8 cellular contexts compared by ENCODE assay signal in genomic region chr19:42450314-42450934, GRCh38. TPM values are rescaled to one million over a fixed set of nuclear protein-coding genes. Genes with fewer than 3 reads are reported as not detected.
A peak's percentile ranks its signal among the peaks of the same experiment; 100 is the strongest.
DNase-seq lines count a peak whose midpoint lies in the region; ATAC-seq, FAIRE-seq and TF ChIP-seq lines count a peak whose summit lies in the region.

No MANE protein-coding gene starts in this region.

- whole genome bisulfite sequencing in HepG2 (ENCODE audit: low lambda C conversion rate): 4% methylated on average over 3 of the region's 3 CpGs

- peak; percentile 62 to 92; a peak in 3 of 4 replicates for TF ChIP-seq EP300 in HepG2 (IDR thresholded peaks at IDR 0.05; ENCODE audit: low read depth in 2 of 2, low read length in 2 of 2)
- peak; percentile 93 for TF ChIP-seq EP300 in HepG2 (CRISPR knock-in tag; IDR thresholded peaks at IDR 0.05; ENCODE audit: borderline replicate concordance)

- no peaks in the 10 kb centered on the region for H3K27me3 Mint-ChIP-seq in activated CD4-positive, alpha-beta T cell treated with anti-CD3 and anti-CD28 coated beads for 36 hours

- H3K4me2 ChIP-seq in HepG2 (ENCODE audit: low read depth, low read length): peak overlapping the region; percentile 57

- peak in 1 of 2 experiments; percentile 38; a peak in 1 of 4 replicates for TF ChIP-seq POLR2A in HepG2 (IDR thresholded peaks at IDR 0.05; ENCODE audit: insufficient read depth in 1 of 2, low read depth in 2 of 2, low read length in 2 of 2)

- no peaks in the 10 kb centered on the region for H3K9me3 ChIP-seq in HepG2 (ENCODE audit: low read length)

- in situ Hi-C loops in HepG2 (cut with HindIII; ENCODE audit: extremely low pct_ligation_motif_present, low pct_unique_long_range_greater_than_20kb): loop anchor here (5.0 kb wide), 1 partner anchor 77 kb away; the partner anchor contains the start of gene CEACAM1

- peak; percentile 75 for DNase-seq in NK-92 treated with Interleukin-12 subunit alpha and Interleukin-12 subunit beta, amount 100 ng/mL, for 24 hours (lab: John Stamatoyannopoulos, UW)
- no peak for DNase-seq in NK-92 (lab: John Stamatoyannopoulos, UW; ENCODE audit: unreplicated experiment)
- peak; percentile 67 for DNase-seq in NCI-H345 treated with DMSO at 0.1 percent for 48 hours (lab: John Stamatoyannopoulos, UW; ENCODE audit: unreplicated experiment)
- DNase-seq in activated CD4-positive, alpha-beta T cell treated with anti-CD3 and anti-CD28 coated beads for 36 hours: peak; percentile 87
- peak; percentile 98 for DNase-seq in HepG2 (ENCODE audit: low spot score)
- peak; percentile 55 to 57 for DNase-seq in stimulated activated CD4-positive, alpha-beta T cell treated with anti-CD3 and anti-CD28 coated beads, Interleukin-4, amount 100 ng/mL, for 48 hours (ENCODE audit: low read depth in 2 of 2)

- H3K27me3 ChIP-seq in HepG2 (ENCODE audit: control insufficient read depth in 1 of 2, insufficient read depth in 2 of 2, low read length in 2 of 2): no peaks in the 10 kb centered on the region

- H3K4me1 ChIP-seq in HepG2 (ENCODE audit: insufficient read depth, low read length): peaks cover 79% of the 10 kb centered on the region

- intact Hi-C loops in activated CD4-positive, alpha-beta T cell treated with anti-CD3 and anti-CD28 coated beads for 36 hours (cut with DNase I, micrococcal nuclease): loop anchor here (1.0 kb wide), 2 partner anchors 79 to 146 kb away; no protein-coding TSS in a partner anchor
- intact Hi-C loops in HepG2 (cut with micrococcal nuclease; ENCODE audit: unreplicated experiment): loop anchor here (1.0 kb wide), 2 partner anchors 79 to 91 kb away; no protein-coding TSS in a partner anchor

- POLR2A ChIA-PET in activated CD4-positive, alpha-beta T cell treated with anti-CD3 and anti-CD28 coated beads for 36 hours (lab: Charles Lee): interaction anchor here (1.1 kb wide), 1 partner anchor 10 kb away, joined by 3 read pairs; no protein-coding TSS in a partner anchor
- POLR2A ChIA-PET in HepG2 (lab: Yijun Ruan, JAX): interaction anchor here (0.6 to 4.3 kb wide), 10 partner anchors 10 to 103 kb away, joined by 3 to 69 read pairs (median 4); partner anchors contain the start of gene CEACAM1

- H3K4me1 Mint-ChIP-seq in activated CD4-positive, alpha-beta T cell treated with anti-CD3 and anti-CD28 coated beads for 36 hours: peaks cover 4% of the 10 kb centered on the region

- no peak overlapping the region for H3K4me3 Mint-ChIP-seq in activated CD4-positive, alpha-beta T cell treated with anti-CD3 and anti-CD28 coated beads for 36 hours

- ATAC-seq in HG03159 (IDR thresholded peaks at IDR 0.05; ENCODE audit: unreplicated experiment): peak; percentile 95
- peak; percentile 98 for ATAC-seq in activated CD4-positive, alpha-beta T cell treated with anti-CD3 and anti-CD28 coated beads for 36 hours
- peak; percentile 99 for ATAC-seq in HepG2

- peak overlapping the region in 1 of 3 experiments; percentile 25; a peak in 1 of 6 replicates for H3K4me3 ChIP-seq in HepG2 (replicated peaks in 1 of 3; ENCODE audit: insufficient read depth in 1 of 3, low read depth in 2 of 3, low read length in 3 of 3)

- no peaks in the 10 kb centered on the region for H3K9me3 Mint-ChIP-seq in activated CD4-positive, alpha-beta T cell treated with anti-CD3 and anti-CD28 coated beads for 36 hours (ENCODE audit: low read depth)

- no peaks in the 10 kb centered on the region for H3K79me2 ChIP-seq in HepG2 (ENCODE audit: insufficient read depth, low read length)

- FAIRE-seq in colon (lab: Jason Lieb, UNC) (peak; percentile 45), HepG2 (lab: Jason Lieb, UNC) (peak; percentile 98)

- no peak overlapping the region for H2AFZ ChIP-seq in HepG2 (ENCODE audit: low read length)

- no peaks in the 10 kb centered on the region for H3K36me3 ChIP-seq in HepG2 (replicated peaks in 1 of 2; ENCODE audit: control insufficient read depth in 1 of 2, insufficient read depth in 2 of 2, low read length in 2 of 2)

- H3K36me3 Mint-ChIP-seq in activated CD4-positive, alpha-beta T cell treated with anti-CD3 and anti-CD28 coated beads for 36 hours (ENCODE audit: low read depth): no peaks in the 10 kb centered on the region

- CTCF ChIA-PET in activated CD4-positive, alpha-beta T cell treated with anti-CD3 and anti-CD28 coated beads for 36 hours (lab: Charles Lee): interaction anchor here (0.6 to 4.5 kb wide), 34 partner anchors 9 to 1146 kb away, joined by 3 to 107 read pairs (median 5); partner anchors contain the start of genes CEACAM1 and ZNF576
- CTCF ChIA-PET in HepG2 (lab: Yijun Ruan, JAX; ENCODE audit: low intra/inter-chr PET ratio, low total read pairs): interaction anchor here (0.6 to 2.9 kb wide), 8 partner anchors 10 to 147 kb away, joined by 4 to 99 read pairs (median 6); partner anchors contain the start of gene CEACAM1

- peak overlapping the region; percentile 43 for H3K9ac ChIP-seq in HepG2 (ENCODE audit: insufficient read depth, low read depth, low read length)

- peak overlapping the region; percentile 71 for H3K27ac ChIP-seq in HepG2 (ENCODE audit: extremely low read length, insufficient read depth, low read length)

- no peak overlapping the region for H3K27ac Mint-ChIP-seq in activated CD4-positive, alpha-beta T cell treated with anti-CD3 and anti-CD28 coated beads for 36 hours

- TF ChIP-seq CTCF in HepG2 (CRISPR knock-in tag; IDR thresholded peaks at IDR 0.05): peak; percentile 98

- no TSS peak for BruUV-seq in HepG2 (replicated peaks; lab: Mats Ljungman, UMichigan)

- TF ChIP-seq RAD21 in HepG2 (CRISPR knock-in tag; IDR thresholded peaks at IDR 0.05): peak; percentile 97

- H4K20me1 ChIP-seq in HepG2 (ENCODE audit: insufficient read depth, low read length): no peaks in the 10 kb centered on the region

TF ChIP-seq in HepG2, 621 proteins besides CTCF, POLR2A, EP300 and RAD21 (continues in another document):
- no peak for TF ChIP-seq GTF3A (CRISPR knock-in tag; conservative IDR thresholded peaks at IDR 0.05)

RNA-seq across cellular contexts. Expression of gene CXCL17, which starts 7.7 kb away (rescaled TPM):
- not detected for total RNA-seq in activated CD4-positive, alpha-beta T cell treated with anti-CD3 and anti-CD28 coated beads for 36 hours
- not detected in 2 replicates for total RNA-seq in HepG2 (2016; rRNA removed; fragmentation: Illumina TruSeq; extraction: Trizol)
- total RNA-seq in HepG2 (2016; cell fraction: cytosol; rRNA removed; fragmentation: Illumina TruSeq; extraction: Trizol; ENCODE audit: low read depth): not detected in 2 replicates
- not detected in 2 replicates for total RNA-seq in HepG2 (2016; cell fraction: insoluble cytoplasmic fraction; rRNA removed; fragmentation: Illumina TruSeq; extraction: Trizol)
- total RNA-seq in HepG2 (2016; cell fraction: membrane; rRNA removed; fragmentation: Illumina TruSeq; extraction: Trizol): not detected in 2 replicates
- not detected in 2 replicates for total RNA-seq in HepG2 (2016; cell fraction: nucleus; rRNA removed; fragmentation: Illumina TruSeq; extraction: Trizol)
- polyA plus RNA-seq in HepG2 (2011; rRNA removed): 0.10 and 0.12 TPM in 2 replicates
- 0.06 and 0.07 TPM in 2 replicates for polyA plus RNA-seq in HepG2 (2011; cell fraction: cytosol; rRNA removed)
- not detected in 2 replicates for polyA plus RNA-seq in HepG2 (2011; cell fraction: nucleus; rRNA removed)
- 0.23 TPM in 1 of 2 replicates, not detected in the other for polyA plus RNA-seq in HepG2 (2012)
- not detected in 2 replicates for polyA plus RNA-seq in HepG2 (2016; cell fraction: cytosol; fragmentation: Illumina TruSeq; extraction: Trizol; ENCODE audit: low read depth)
- polyA plus RNA-seq in HepG2 (2016; cell fraction: insoluble cytoplasmic fraction; fragmentation: Illumina TruSeq; extraction: Trizol; ENCODE audit: low read depth): not detected in 2 replicates
- polyA plus RNA-seq in HepG2 (2016; cell fraction: membrane; fragmentation: Illumina TruSeq; extraction: Trizol; ENCODE audit: low read depth): not detected in 2 replicates
- not detected in 2 replicates for polyA plus RNA-seq in HepG2 (2016; cell fraction: nucleus; fragmentation: Illumina TruSeq; extraction: Trizol; ENCODE audit: insufficient read depth, low read depth)
- polyA minus RNA-seq in HepG2 (2011; rRNA and poly(A)+ RNA removed; ENCODE audit: low replicate concordance): not detected in 2 replicates
- polyA minus RNA-seq in HepG2 (2011; cell fraction: cytosol; rRNA and poly(A)+ RNA removed): not detected in 2 replicates
- not detected in 2 replicates for polyA minus RNA-seq in HepG2 (2011; cell fraction: nucleus; rRNA and poly(A)+ RNA removed)

RNA-seq across cellular contexts. Expression of gene LIPE, which starts 23.2 kb away (rescaled TPM):
- 10 to 100 TPM; 27.8 to 32.8 TPM for total RNA-seq in activated CD4-positive, alpha-beta T cell treated with anti-CD3 and anti-CD28 coated beads for 36 hours
- total RNA-seq in HepG2 (2016; rRNA removed; fragmentation: Illumina TruSeq; extraction: Trizol): not detected in 2 replicates
- total RNA-seq in HepG2 (2016; cell fraction: cytosol; rRNA removed; fragmentation: Illumina TruSeq; extraction: Trizol; ENCODE audit: low read depth): not detected in 2 replicates
- not detected in 2 replicates for total RNA-seq in HepG2 (2016; cell fraction: insoluble cytoplasmic fraction; rRNA removed; fragmentation: Illumina TruSeq; extraction: Trizol)
- total RNA-seq in HepG2 (2016; cell fraction: membrane; rRNA removed; fragmentation: Illumina TruSeq; extraction: Trizol): not detected in 2 replicates
- total RNA-seq in HepG2 (2016; cell fraction: nucleus; rRNA removed; fragmentation: Illumina TruSeq; extraction: Trizol): not detected in 2 replicates
- polyA plus RNA-seq in HepG2 (2011; rRNA removed): 0.20 TPM in 1 of 2 replicates, not detected in the other
- polyA plus RNA-seq in HepG2 (2011; cell fraction: cytosol; rRNA removed): 0.08 and 0.13 TPM in 2 replicates
- 0.03 TPM in 1 of 2 replicates, not detected in the other for polyA plus RNA-seq in HepG2 (2011; cell fraction: nucleus; rRNA removed)
- polyA plus RNA-seq in HepG2 (2012): 0.13 and 0.15 TPM in 2 replicates
- not detected in 2 replicates for polyA plus RNA-seq in HepG2 (2016; cell fraction: cytosol; fragmentation: Illumina TruSeq; extraction: Trizol; ENCODE audit: low read depth)
- polyA plus RNA-seq in HepG2 (2016; cell fraction: insoluble cytoplasmic fraction; fragmentation: Illumina TruSeq; extraction: Trizol; ENCODE audit: low read depth): not detected in 2 replicates
- not detected in 2 replicates for polyA plus RNA-seq in HepG2 (2016; cell fraction: membrane; fragmentation: Illumina TruSeq; extraction: Trizol; ENCODE audit: low read depth)
- polyA plus RNA-seq in HepG2 (2016; cell fraction: nucleus; fragmentation: Illumina TruSeq; extraction: Trizol; ENCODE audit: insufficient read depth, low read depth): not detected in 2 replicates
- not detected in 2 replicates for polyA minus RNA-seq in HepG2 (2011; rRNA and poly(A)+ RNA removed; ENCODE audit: low replicate concordance)
- polyA minus RNA-seq in HepG2 (2011; cell fraction: cytosol; rRNA and poly(A)+ RNA removed): not detected in 2 replicates
- not detected in 2 replicates for polyA minus RNA-seq in HepG2 (2011; cell fraction: nucleus; rRNA and poly(A)+ RNA removed)

Comparison
In these comparisons a context has a peak if more than half of its experiments do, and no peak if none do; other contexts are left out.
1. RNA of gene LIPE, which starts 23.2 kb away (total RNA-seq): 27.8 to 32.8 TPM in activated CD4-positive, alpha-beta T cell treated with anti-CD3 and anti-CD28 coated beads for 36 hours; not detected in HepG2; every median in the first group is over 10 times any median in the second.
2. Peak in every context shown above with its lines, with median percentiles within 50 percentile points of each other: ATAC-seq.